ENCODE assay signal across 17 cellular contexts in genomic region chr17:728911-729310, GRCh38.
"Had no signal": no experiment of that assay in that cellular context is flagged by ENCODE, and none has a peak within 500 bp of the region (broad histone marks: within the 10 kb centered on the region; RNA-seq: fewer than 3 reads in every experiment).

No MANE protein-coding gene starts in this region.

- ATAC-seq: body of pancreas, heart left ventricle had no signal

- H3K36me3 ChIP-seq: heart left ventricle, neural progenitor cell, ovary, transverse colon had no signal

- DNase-seq: activated CD4-positive, CD25-positive, alpha-beta regulatory T cell treated with anti-CD3 and anti-CD28 coated beads, Interleukin-2, amount 50 U/mL, for 72 hours; activated naive CD4-positive, alpha-beta T cell treated with anti-CD3 and anti-CD28 coated beads, Interleukin-2, amount 50 U/mL, for 16 hours; activated T-cell treated with anti-CD3 and anti-CD28 coated beads for 4 hours; body of pancreas; dorsolateral prefrontal cortex; heart left ventricle; ovary; retina; stimulated activated CD4-positive, alpha-beta T cell treated with anti-CD3 and anti-CD28 coated beads, Interleukin-4, amount 100 ng/mL, for 4 hours; SW 1271; transverse colon had no signal

- H3K27ac ChIP-seq: body of pancreas, dorsolateral prefrontal cortex, heart left ventricle, neural progenitor cell, ovary, SJSA1, transverse colon had no signal

- H3K4me3 Mint-ChIP-seq: T-helper 2 cell treated with Interferon-gamma antibody and Interleukin-4, amounts not matched to agents 5 μg/mL and 100 μg/mL, for 36 hours had no signal

- H3K27me3 ChIP-seq: body of pancreas, dorsolateral prefrontal cortex, neural progenitor cell, ovary, SJSA1, transverse colon had no signal

- H3K9me3 Mint-ChIP-seq: activated T-helper 2 cell treated with anti-CD3 and anti-CD28 coated beads, Interferon-gamma antibody, Interleukin-2, Interleukin-4, amounts not matched to agents 10 μg/mL and 5 μg/mL and 100 μg/mL, durations not matched to agents 14 hours and 24 hours and 36 hours; neural progenitor cell; T-helper 2 cell treated with Interferon-gamma antibody and Interleukin-4, amounts not matched to agents 5 μg/mL and 100 μg/mL, for 36 hours had no signal

- H3K9me3 ChIP-seq: body of pancreas, heart left ventricle, ovary, SJSA1, transverse colon had no signal

- H3K27ac Mint-ChIP-seq: activated T-helper 2 cell treated with anti-CD3 and anti-CD28 coated beads, Interferon-gamma antibody, Interleukin-2, Interleukin-4, amounts not matched to agents 10 μg/mL and 5 μg/mL and 100 μg/mL, durations not matched to agents 14 hours and 24 hours and 36 hours; neural progenitor cell; T-helper 2 cell treated with Interferon-gamma antibody and Interleukin-4, amounts not matched to agents 5 μg/mL and 100 μg/mL, for 36 hours had no signal

- FAIRE-seq: frontal cortex, islet of Langerhans had no signal

- H3K4me3 ChIP-seq: body of pancreas, dorsolateral prefrontal cortex, heart left ventricle, neural progenitor cell, ovary, SJSA1, transverse colon had no signal
